In genomic region chr17:1019451-1019850, GRCh38 we compare ENCODE assay signal across 17 cellular contexts. TPM values are rescaled to one million over a fixed set of nuclear protein-coding genes. Genes with fewer than 3 reads are reported as not detected.
A peak's percentile ranks its signal among the peaks of the same experiment; 100 is the strongest.
DNase-seq lines count a peak whose midpoint lies in the region; ATAC-seq and TF ChIP-seq lines count a peak whose summit lies in the region.
"Had no signal": no experiment of that assay in that cellular context is flagged by ENCODE, and none has a peak within 500 bp of the region (broad histone marks: within the 10 kb centered on the region; RNA-seq: fewer than 3 reads in every experiment).

No MANE protein-coding gene starts in this region.

- H3K4me1 Mint-ChIP-seq in endodermal cell (no peaks in the 10 kb centered on the region), immature natural killer cell (peaks cover 3 to 12% of the 10 kb centered on the region in 2 donors)
- peaks cover 14% of the 10 kb centered on the region for H3K4me1 Mint-ChIP-seq in stimulated activated effector memory CD8-positive, alpha-beta T cell treated with anti-CD3 and anti-CD28 coated beads, Interleukin-12 subunit alpha, Interleukin-12 subunit beta, amount 100 ng/mL, for 72 hours
- H3K4me1 Mint-ChIP-seq: activated naive CD8-positive, alpha-beta T cell treated with anti-CD3 and anti-CD28 coated beads, Interleukin-2, amount 10 ng/mL, durations not matched to agents 7 days and 5 days; memory B cell had no signal

- H3K14ac ChIP-seq in mesenchymal stem cell (ENCODE audit: low read length in 2 of 2) = no peak overlapping the region

- H3K4me2 ChIP-seq in mesenchymal stem cell (ENCODE audit: low read length, poor library complexity, severe bottlenecking) = no peak overlapping the region

- H2BK120ac ChIP-seq in mesenchymal stem cell (ENCODE audit: low read depth, low read length) = no peak overlapping the region

- TF ChIP-seq CTCF in ascending aorta (IDR thresholded peaks at IDR 0.05) (no peak), endodermal cell (conservative IDR thresholded peaks at IDR 0.05) (no peak)

- WGBS in endodermal cell (ENCODE audit: insufficient coverage in 1 of 2, insufficient read length in 1 of 2), 2 experiments = 90 to 96% methylated on average over 7 to 10 of the region's 10 CpGs
- WGBS in mesenchymal stem cell = 69% methylated on average over 8 of the region's 10 CpGs

- H3K27ac ChIP-seq in ascending aorta (peak overlapping the region; percentile 94), endodermal cell (ENCODE audit: low read depth, low read length) (no peak overlapping the region), mesenchymal stem cell (ENCODE audit: low read length, poor library complexity, severe bottlenecking) (no peak overlapping the region)
- H3K27ac ChIP-seq: thyroid gland had no signal

- H2AK5ac ChIP-seq in mesenchymal stem cell (ENCODE audit: low read length, severe bottlenecking) = no peak overlapping the region

- no peaks in the 10 kb centered on the region for H3K9me3 Mint-ChIP-seq in endodermal cell
- no peaks in the 10 kb centered on the region for H3K9me3 Mint-ChIP-seq in stimulated activated effector memory CD8-positive, alpha-beta T cell treated with anti-CD3 and anti-CD28 coated beads, Interleukin-12 subunit alpha, Interleukin-12 subunit beta, amount 100 ng/mL, for 72 hours
- no peaks in the 10 kb centered on the region for H3K9me3 Mint-ChIP-seq in immature natural killer cell
- H3K9me3 Mint-ChIP-seq: activated naive CD8-positive, alpha-beta T cell treated with anti-CD3 and anti-CD28 coated beads, Interleukin-2, amount 10 ng/mL, durations not matched to agents 7 days and 5 days; CD4-positive, alpha-beta T cell; memory B cell had no signal

- DNase-seq in ascending aorta (ENCODE audit: low spot score in 2 of 2) = peak; percentile 37 to 88
- DNase-seq in endodermal cell = no peak
- DNase-seq in mesenchymal stem cell = peak; percentile 49
- DNase-seq in stimulated activated effector memory CD8-positive, alpha-beta T cell treated with anti-CD3 and anti-CD28 coated beads, Interleukin-12 subunit alpha, Interleukin-12 subunit beta, amount 100 ng/mL, for 72 hours (ENCODE audit: low spot score in 2 of 2) = no peak
- DNase-seq in stimulated activated naive CD8-positive, alpha-beta T cell treated with anti-CD3 and anti-CD28 coated beads, Interleukin-15, Interleukin-2, amounts not matched to agents 100 U/mL and 50 U/mL, for 24 hours = no peak
- no peak for DNase-seq in immature natural killer cell
- DNase-seq: activated naive CD8-positive, alpha-beta T cell treated with anti-CD3 and anti-CD28 coated beads, Interleukin-2, amount 10 ng/mL, durations not matched to agents 7 days and 5 days; CD4-positive, alpha-beta T cell; EL; NCI-H187 treated with DMSO at 0.1 percent for 48 hours; NCI-H69; thyroid gland had no signal

- H3K27me3 Mint-ChIP-seq in endodermal cell (ENCODE audit: insufficient read depth) = no peaks in the 10 kb centered on the region
- H3K27me3 Mint-ChIP-seq in immature natural killer cell (ENCODE audit: low read depth in 3 of 3) = no peaks in the 10 kb centered on the region
- H3K27me3 Mint-ChIP-seq: activated naive CD8-positive, alpha-beta T cell treated with anti-CD3 and anti-CD28 coated beads, Interleukin-2, amount 10 ng/mL, durations not matched to agents 7 days and 5 days; CD4-positive, alpha-beta T cell; memory B cell had no signal

- peaks cover 38% of the 10 kb centered on the region for H3K79me1 ChIP-seq in mesenchymal stem cell (replicated peaks; ENCODE audit: low read length, poor library complexity, severe bottlenecking)

- H3K27ac Mint-ChIP-seq in endodermal cell = peak overlapping the region; percentile 66
- peak overlapping the region; percentile 84 for H3K27ac Mint-ChIP-seq in stimulated activated effector memory CD8-positive, alpha-beta T cell treated with anti-CD3 and anti-CD28 coated beads, Interleukin-12 subunit alpha, Interleukin-12 subunit beta, amount 100 ng/mL, for 72 hours
- H3K27ac Mint-ChIP-seq in immature natural killer cell = peak overlapping the region in 2 of 6 donors; percentile 4 to 5
- H3K27ac Mint-ChIP-seq: activated naive CD8-positive, alpha-beta T cell treated with anti-CD3 and anti-CD28 coated beads, Interleukin-2, amount 10 ng/mL, durations not matched to agents 7 days and 5 days; CD4-positive, alpha-beta T cell; memory B cell had no signal

- no peak overlapping the region for H4K8ac ChIP-seq in mesenchymal stem cell (ENCODE audit: low read length)

- H3K4ac ChIP-seq in mesenchymal stem cell (ENCODE audit: low read depth in 1 of 2, low read length in 2 of 2) = no peak overlapping the region

- H3K4me3 ChIP-seq in ascending aorta = peak overlapping the region; percentile 16 to 42
- H3K4me3 ChIP-seq in endodermal cell (ENCODE audit: low read length) = no peak overlapping the region
- no peak overlapping the region for H3K4me3 ChIP-seq in mesenchymal stem cell (ENCODE audit: insufficient read depth in 1 of 2, low read depth in 1 of 2, low read length in 2 of 2)
- H3K4me3 ChIP-seq: thyroid gland had no signal

- peaks cover 24 to 44% of the 10 kb centered on the region in 2 donors for H3K4me1 ChIP-seq in ascending aorta
- no peaks in the 10 kb centered on the region for H3K4me1 ChIP-seq in endodermal cell (ENCODE audit: control insufficient read depth, insufficient read depth, low read length)
- peaks cover 6% of the 10 kb centered on the region for H3K4me1 ChIP-seq in mesenchymal stem cell (ENCODE audit: control insufficient read depth, insufficient read depth, low read depth, low read length)
- H3K4me1 ChIP-seq: thyroid gland had no signal

- H3K4me3 Mint-ChIP-seq in endodermal cell (no peak overlapping the region), immature natural killer cell (no peak overlapping the region)
- H3K4me3 Mint-ChIP-seq in stimulated activated effector memory CD8-positive, alpha-beta T cell treated with anti-CD3 and anti-CD28 coated beads, Interleukin-12 subunit alpha, Interleukin-12 subunit beta, amount 100 ng/mL, for 72 hours = no peak overlapping the region
- H3K4me3 Mint-ChIP-seq: activated naive CD8-positive, alpha-beta T cell treated with anti-CD3 and anti-CD28 coated beads, Interleukin-2, amount 10 ng/mL, durations not matched to agents 7 days and 5 days; CD4-positive, alpha-beta T cell; memory B cell had no signal

- no peak overlapping the region for H3K23ac ChIP-seq in mesenchymal stem cell (ENCODE audit: low read length in 2 of 2)

- H3K9me3 ChIP-seq in ascending aorta (no peaks in the 10 kb centered on the region), endodermal cell (ENCODE audit: control insufficient read depth, low read length) (no peaks in the 10 kb centered on the region), mesenchymal stem cell (ENCODE audit: control insufficient read depth, low read length) (no peaks in the 10 kb centered on the region)
- H3K9me3 ChIP-seq: thyroid gland had no signal

- H2AFZ ChIP-seq in mesenchymal stem cell (ENCODE audit: low read depth, low read length) = no peak overlapping the region

- no peak overlapping the region for H2BK15ac ChIP-seq in mesenchymal stem cell (ENCODE audit: low read depth, poor library complexity, severe bottlenecking)

- H2BK12ac ChIP-seq in mesenchymal stem cell (ENCODE audit: low read length in 2 of 2) = no peak overlapping the region

- no peaks in the 10 kb centered on the region for H3K27me3 ChIP-seq in ascending aorta
- H3K27me3 ChIP-seq in endodermal cell (ENCODE audit: control insufficient read depth, insufficient read depth, low read length, poor library complexity, severe bottlenecking) = no peaks in the 10 kb centered on the region
- no peaks in the 10 kb centered on the region for H3K27me3 ChIP-seq in mesenchymal stem cell (ENCODE audit: control insufficient read depth in 1 of 2, insufficient read depth in 1 of 2, low read length in 2 of 2)
- H3K27me3 ChIP-seq: thyroid gland had no signal

- no peak overlapping the region for H2BK5ac ChIP-seq in mesenchymal stem cell (ENCODE audit: low read depth, low read length, poor library complexity, severe bottlenecking)

- H3K36me3 Mint-ChIP-seq in endodermal cell (ENCODE audit: low read depth) (no peaks in the 10 kb centered on the region), immature natural killer cell (peaks cover 0 to 4% (median 0%) of the 10 kb centered on the region in 3 donors)
- H3K36me3 Mint-ChIP-seq in stimulated activated effector memory CD8-positive, alpha-beta T cell treated with anti-CD3 and anti-CD28 coated beads, Interleukin-12 subunit alpha, Interleukin-12 subunit beta, amount 100 ng/mL, for 72 hours = peaks cover 19% of the 10 kb centered on the region
- H3K36me3 Mint-ChIP-seq: memory B cell had no signal

- no peak for ATAC-seq in stimulated activated effector memory CD8-positive, alpha-beta T cell treated with anti-CD3 and anti-CD28 coated beads, Interleukin-12 subunit alpha, Interleukin-12 subunit beta, amount 100 ng/mL, for 72 hours
- no peak for ATAC-seq in stimulated activated naive CD8-positive, alpha-beta T cell treated with anti-CD3 and anti-CD28 coated beads, Interleukin-15, Interleukin-2, amounts not matched to agents 100 U/mL and 50 U/mL, for 24 hours
- ATAC-seq in HG03565 (IDR thresholded peaks at IDR 0.05; ENCODE audit: unreplicated experiment) (no peak), GM21717 (IDR thresholded peaks at IDR 0.05; ENCODE audit: unreplicated experiment) (no peak)
- ATAC-seq: esophagus mucosa, Panc1 had no signal

- intact Hi-C loops in ascending aorta (cut with DNase I) = loop anchor here (1.0 kb wide), 2 partner anchors 11 to 28 kb away; no protein-coding TSS in a partner anchor

- H3K36me3 ChIP-seq in ascending aorta (peaks cover 0 to 9% of the 10 kb centered on the region in 2 donors), endodermal cell (ENCODE audit: control insufficient read depth, insufficient read depth, low read length) (no peaks in the 10 kb centered on the region), mesenchymal stem cell (ENCODE audit: control insufficient read depth in 1 of 2, insufficient read depth in 2 of 2, low read depth in 1 of 2, low read length in 2 of 2) (peaks cover 24 to 68% of the 10 kb centered on the region in 2 experiments)
- H3K36me3 ChIP-seq: thyroid gland had no signal

- H3K18ac ChIP-seq in mesenchymal stem cell (ENCODE audit: low read depth in 1 of 2, low read length in 2 of 2) = no peak overlapping the region

- H4K91ac ChIP-seq in mesenchymal stem cell (ENCODE audit: low read length) = no peak overlapping the region

- H3K9ac ChIP-seq in endodermal cell (ENCODE audit: extremely low read depth, low read length, poor library complexity, severe bottlenecking) (no peak overlapping the region), mesenchymal stem cell (ENCODE audit: low read length) (no peak overlapping the region)

RNA-seq across cellular contexts. Expression of gene TIMM22, which starts 22.5 kb away (rescaled TPM):
- total RNA-seq in ascending aorta = 12.1 TPM
- 10 to 100 TPM; 13.6 to 14.6 TPM for total RNA-seq in endodermal cell
- 13.7 TPM for polyA plus RNA-seq in endodermal cell (2013, experiment 1 of 2)
- polyA plus RNA-seq in endodermal cell (2013, experiment 2 of 2) = 11.9 TPM
- 14.9 TPM for polyA plus RNA-seq in mesenchymal stem cell (2013, experiment 1 of 2)
- polyA plus RNA-seq in mesenchymal stem cell (2013, experiment 2 of 2) = 15.8 TPM
- polyA plus RNA-seq in immature natural killer cell = 10 to 100 TPM; 22.0 to 26.9 (median 24.4) TPM

RNA-seq across cellular contexts. Expression of gene NXN, which starts 39.9 kb away (rescaled TPM):
- total RNA-seq in ascending aorta (67.3 TPM), endodermal cell (100 to 1,000 TPM; 124 to 201 TPM)
- polyA plus RNA-seq in endodermal cell (2013, experiment 1 of 2) = 132 TPM
- 112 TPM for polyA plus RNA-seq in endodermal cell (2013, experiment 2 of 2)
- polyA plus RNA-seq in mesenchymal stem cell (2013, experiment 1 of 2) = 83.3 TPM
- polyA plus RNA-seq in mesenchymal stem cell (2013, experiment 2 of 2) = 82.4 TPM
- polyA plus RNA-seq in immature natural killer cell = under 1 TPM in 1 of 3 donors, not detected in 2; 0.19 TPM

Comparison
In these comparisons a context has a peak if more than half of its experiments do, and no peak if none do; other contexts are left out.
1. DNase-seq: peak in ascending aorta (2 of 2) and mesenchymal stem cell (single experiment); none in endodermal cell (single experiment), stimulated activated effector memory CD8-positive, alpha-beta T cell treated with anti-CD3 and anti-CD28 coated beads, Interleukin-12 subunit alpha, Interleukin-12 subunit beta, amount 100 ng/mL, for 72 hours (0 of 2), stimulated activated naive CD8-positive, alpha-beta T cell treated with anti-CD3 and anti-CD28 coated beads, Interleukin-15, Interleukin-2, amounts not matched to agents 100 U/mL and 50 U/mL, for 24 hours (single experiment) and immature natural killer cell (0 of 3).
2. H3K27ac ChIP-seq: peak in ascending aorta (2 of 2); none in endodermal cell (single experiment) and mesenchymal stem cell (single experiment).
3. H3K4me3 ChIP-seq: peak in ascending aorta (2 of 2); none in endodermal cell (single experiment) and mesenchymal stem cell (0 of 2).